18 cellular contexts compared by ENCODE assay signal in genomic region chr2:186516396-186516795, GRCh38. TPM values are rescaled to one million over a fixed set of nuclear protein-coding genes. Genes with fewer than 3 reads are reported as not detected.
DNase-seq lines count a peak whose midpoint lies in the region; ATAC-seq, FAIRE-seq and TF ChIP-seq lines count a peak whose summit lies in the region.
"Had no signal": no experiment of that assay in that cellular context is flagged by ENCODE, and none has a peak within 500 bp of the region (broad histone marks: within the 10 kb centered on the region; RNA-seq: fewer than 3 reads in every experiment).

No MANE protein-coding gene starts in this region.

- no peaks in the 10 kb centered on the region for H3K79me2 ChIP-seq in keratinocyte (ENCODE audit: control insufficient read depth, insufficient read depth, low read length)

- dilution Hi-C loops in keratinocyte (cut with MboI; ENCODE audit: extremely low pct_ligation_motif_present, low sequenced_read_pairs), result loop anchor here (25.0 kb wide), 1 partner anchor 121 kb away; no protein-coding TSS in a partner anchor

- DNase-seq in NCI-H1105 treated with DMSO at 0.1 percent for 48 hours (lab: John Stamatoyannopoulos, UW) (peak; percentile 24), NCI-H1105 (lab: John Stamatoyannopoulos, UW) (no peak), NCI-H526 treated with DMSO at 0.1 percent for 48 hours (lab: John Stamatoyannopoulos, UW) (peak; percentile 25), keratinocyte (ENCODE audit: low read depth, low spot score) (no peak), NCI-H510A (lab: John Stamatoyannopoulos, UW) (no peak)
- DNase-seq: 8988T, H7, KG1, NCI-H1092 treated with DMSO at 0.1 percent for 48 hours, NCI-H2029 treated with DMSO at 0.1 percent for 48 hours, NCI-H226, NCI-H524 treated with DMSO at 0.1 percent for 48 hours, PC-9 had no signal

- H3K9me3 Mint-ChIP-seq in activated T-helper 17 cell treated with anti-CD3 and anti-CD28 coated beads, Interleukin-2, amount 50 U/mL, for 72 hours, result no peaks in the 10 kb centered on the region

- H3K9ac ChIP-seq in keratinocyte (ENCODE audit: control insufficient read depth, extremely low read depth, insufficient read depth, low read length), result no peak overlapping the region
- H3K9ac ChIP-seq: BLaER1 treated with 17β-estradiol and CSF1 and Interleukin-3, amounts not matched to agents 10 nM and 100 nM had no signal

- H3K9me3 ChIP-seq in keratinocyte (ENCODE audit: control insufficient read depth, low read depth, low read length), result no peaks in the 10 kb centered on the region
- H3K9me3 ChIP-seq: BLaER1 treated with 17β-estradiol and CSF1 and Interleukin-3, amounts not matched to agents 10 nM and 100 nM had no signal

- peak; percentile 68 for FAIRE-seq in keratinocyte (lab: Jason Lieb, UNC)

- H3K27ac ChIP-seq in keratinocyte (ENCODE audit: control insufficient read depth, insufficient read depth, low read length), result peak overlapping the region; percentile 50
- H3K27ac ChIP-seq: BLaER1 treated with 17β-estradiol and CSF1 and Interleukin-3, amounts not matched to agents 10 nM and 100 nM; PC-9; RWPE1 had no signal

- peaks cover 20% of the 10 kb centered on the region for H3K4me1 ChIP-seq in keratinocyte (ENCODE audit: control insufficient read depth, extremely low read depth, insufficient read depth, low read length)

- no peak overlapping the region for H3K4me2 ChIP-seq in keratinocyte (ENCODE audit: control insufficient read depth, extremely low read depth, insufficient read depth, low read depth, low read length)
- H3K4me2 ChIP-seq: BLaER1 treated with 17β-estradiol and CSF1 and Interleukin-3, amounts not matched to agents 10 nM and 100 nM; PC-9 had no signal

- H3K4me3 ChIP-seq in keratinocyte (ENCODE audit: control insufficient read depth in 2 of 3, extremely low read depth in 1 of 3, insufficient read depth in 2 of 3, low read depth in 1 of 3, low read length in 3 of 3), result no peak overlapping the region
- H3K4me3 ChIP-seq: BLaER1 treated with 17β-estradiol and CSF1 and Interleukin-3, amounts not matched to agents 10 nM and 100 nM; PC-9 had no signal

- no peaks in the 10 kb centered on the region for H3K27me3 ChIP-seq in keratinocyte (ENCODE audit: control insufficient read depth, extremely low read depth, insufficient read depth, low read length)
- H3K27me3 ChIP-seq: BLaER1 treated with 17β-estradiol and CSF1 and Interleukin-3, amounts not matched to agents 10 nM and 100 nM had no signal

- no peak overlapping the region for H2AFZ ChIP-seq in keratinocyte (ENCODE audit: control insufficient read depth, low read length)
- H2AFZ ChIP-seq: PC-9 had no signal

- no peak for ATAC-seq in activated T-helper 17 cell treated with anti-CD3 and anti-CD28 coated beads, Interleukin-2, amount 50 U/mL, for 72 hours (replicated peaks)
- ATAC-seq in HG03354 (IDR thresholded peaks at IDR 0.05; ENCODE audit: poor library complexity, severe bottlenecking, unreplicated experiment) (no peak), HG02885 (IDR thresholded peaks at IDR 0.05; ENCODE audit: poor library complexity, unreplicated experiment) (no peak)

- peak overlapping the region; percentile 33 for H3K27ac Mint-ChIP-seq in activated T-helper 17 cell treated with anti-CD3 and anti-CD28 coated beads, Interleukin-2, amount 50 U/mL, for 72 hours

- H4K20me1 ChIP-seq in keratinocyte (ENCODE audit: control insufficient read depth, extremely low read depth, insufficient read depth, low read length), result no peaks in the 10 kb centered on the region

- H3K9me1 ChIP-seq in keratinocyte (ENCODE audit: control insufficient read depth, extremely low read depth, insufficient read depth, low read length), result no peaks in the 10 kb centered on the region

- no peaks in the 10 kb centered on the region for H3K27me3 Mint-ChIP-seq in activated T-helper 17 cell treated with anti-CD3 and anti-CD28 coated beads, Interleukin-2, amount 50 U/mL, for 72 hours

- H3K36me3 Mint-ChIP-seq in activated T-helper 17 cell treated with anti-CD3 and anti-CD28 coated beads, Interleukin-2, amount 50 U/mL, for 72 hours (ENCODE audit: low read depth), result peaks cover 88% of the 10 kb centered on the region

- no peak for TF ChIP-seq CTCF in keratinocyte (optimal IDR thresholded peaks at IDR 0.05 in 1 of 3, IDR thresholded peaks at IDR 0.05 in 1 of 3, conservative IDR thresholded peaks at IDR 0.05 in 1 of 3; ENCODE audit: extremely low read depth in 1 of 3, insufficient read depth in 2 of 3, low read length in 3 of 3)

- H3K4me1 Mint-ChIP-seq in activated T-helper 17 cell treated with anti-CD3 and anti-CD28 coated beads, Interleukin-2, amount 50 U/mL, for 72 hours, result no peaks in the 10 kb centered on the region

- no peak overlapping the region for H3K4me3 Mint-ChIP-seq in activated T-helper 17 cell treated with anti-CD3 and anti-CD28 coated beads, Interleukin-2, amount 50 U/mL, for 72 hours

- peaks cover 2 to 4% of the 10 kb centered on the region in 2 experiments for H3K36me3 ChIP-seq in keratinocyte (ENCODE audit: control insufficient read depth in 2 of 2, extremely low read depth in 1 of 2, insufficient read depth in 2 of 2, low read length in 2 of 2)

RNA-seq across cellular contexts. Expression of gene ZC3H15, which starts 30.3 kb away (rescaled TPM):
- 10 to 100 TPM; 54.4 to 82.0 TPM for total RNA-seq in activated T-helper 17 cell treated with anti-CD3 and anti-CD28 coated beads, Interleukin-2, amount 50 U/mL, for 72 hours
- polyA plus RNA-seq in keratinocyte, result 57.7 to 116 TPM (median 74.9 TPM) in 3 replicates
- 363 TPM for polyA plus RNA-seq in keratinocyte (2011; ENCODE audit: low read depth)
- polyA plus RNA-seq in keratinocyte (2011; cell fraction: cytosol; rRNA removed), result 80.8 and 167 TPM in 2 replicates
- polyA plus RNA-seq in keratinocyte (2011; cell fraction: nucleus; rRNA removed), result 52.7 and 84.8 TPM in 2 replicates
- 74.9 and 78.9 TPM in 2 replicates for polyA plus RNA-seq in keratinocyte (2012; ENCODE audit: low replicate concordance)
- 6.0 to 48.8 TPM (median 24.6 TPM) in 3 replicates for polyA minus RNA-seq in keratinocyte
- polyA minus RNA-seq in keratinocyte (2011; cell fraction: cytosol; rRNA and poly(A)+ RNA removed), result 68.1 TPM
- 12.2 and 23.7 TPM in 2 replicates for polyA minus RNA-seq in keratinocyte (2011; cell fraction: nucleus; rRNA and poly(A)+ RNA removed)

Comparison
In these comparisons a context has a peak if more than half of its experiments do, and no peak if none do; other contexts are left out.
1. DNase-seq: peak in NCI-H1105 treated with DMSO at 0.1 percent for 48 hours (single experiment) and NCI-H526 treated with DMSO at 0.1 percent for 48 hours (single experiment); none in NCI-H1105 (single experiment), keratinocyte (single experiment) and NCI-H510A (single experiment).